1 cellular context compared by ENCODE assay signal in genomic region chr15:74839526-74840395, GRCh38.
TF ChIP-seq lines count a peak whose summit lies in the region.

No MANE protein-coding gene starts in this region.

TF ChIP-seq in HepG2, 621 proteins besides CTCF, POLR2A, EP300 and RAD21:
- no peak for TF ChIP-seq ZNF235 (CRISPR knock-in tag; IDR thresholded peaks at IDR 0.05; ENCODE audit: borderline replicate concordance)
- no peak for TF ChIP-seq ARID4A (CRISPR knock-in tag; IDR thresholded peaks at IDR 0.05; ENCODE audit: borderline replicate concordance)
- TF ChIP-seq ZSCAN20 (CRISPR knock-in tag; IDR thresholded peaks at IDR 0.05; ENCODE audit: borderline replicate concordance), result no peak
- TF ChIP-seq MATR3 (CRISPR knock-in tag; IDR thresholded peaks at IDR 0.05), result no peak
- no peak for TF ChIP-seq ZNF296 (CRISPR knock-in tag; conservative IDR thresholded peaks at IDR 0.05)
- TF ChIP-seq MAX (IDR thresholded peaks at IDR 0.05), result no peak
- no peak for TF ChIP-seq DMAP1 (CRISPR knock-in tag; IDR thresholded peaks at IDR 0.05)
- no peak for TF ChIP-seq LBX2 (CRISPR knock-in tag; IDR thresholded peaks at IDR 0.05; ENCODE audit: borderline replicate concordance)
- TF ChIP-seq ZNF3 (CRISPR knock-in tag; IDR thresholded peaks at IDR 0.05), result no peak
- TF ChIP-seq ZNF263 (CRISPR knock-in tag; IDR thresholded peaks at IDR 0.05), result 0 out of 2 replicates have a peak, but pooled peaks have one; percentile 15
- no peak for TF ChIP-seq ADNP (CRISPR knock-in tag; IDR thresholded peaks at IDR 0.05)
- TF ChIP-seq JUN (CRISPR knock-in tag; IDR thresholded peaks at IDR 0.05), result no peak
- peak; percentile 44 for TF ChIP-seq STAG1 (CRISPR knock-in tag; IDR thresholded peaks at IDR 0.05)
- TF ChIP-seq ZNF766 (CRISPR knock-in tag; IDR thresholded peaks at IDR 0.05; ENCODE audit: borderline replicate concordance), result no peak
- no peak for TF ChIP-seq MED13 (CRISPR knock-in tag; IDR thresholded peaks at IDR 0.05)
TF ChIP-seq in HepG2: peak in this region for 2.
